Comparison of ENCODE assay signal across 17 cellular contexts in the genomic region with DNA sequence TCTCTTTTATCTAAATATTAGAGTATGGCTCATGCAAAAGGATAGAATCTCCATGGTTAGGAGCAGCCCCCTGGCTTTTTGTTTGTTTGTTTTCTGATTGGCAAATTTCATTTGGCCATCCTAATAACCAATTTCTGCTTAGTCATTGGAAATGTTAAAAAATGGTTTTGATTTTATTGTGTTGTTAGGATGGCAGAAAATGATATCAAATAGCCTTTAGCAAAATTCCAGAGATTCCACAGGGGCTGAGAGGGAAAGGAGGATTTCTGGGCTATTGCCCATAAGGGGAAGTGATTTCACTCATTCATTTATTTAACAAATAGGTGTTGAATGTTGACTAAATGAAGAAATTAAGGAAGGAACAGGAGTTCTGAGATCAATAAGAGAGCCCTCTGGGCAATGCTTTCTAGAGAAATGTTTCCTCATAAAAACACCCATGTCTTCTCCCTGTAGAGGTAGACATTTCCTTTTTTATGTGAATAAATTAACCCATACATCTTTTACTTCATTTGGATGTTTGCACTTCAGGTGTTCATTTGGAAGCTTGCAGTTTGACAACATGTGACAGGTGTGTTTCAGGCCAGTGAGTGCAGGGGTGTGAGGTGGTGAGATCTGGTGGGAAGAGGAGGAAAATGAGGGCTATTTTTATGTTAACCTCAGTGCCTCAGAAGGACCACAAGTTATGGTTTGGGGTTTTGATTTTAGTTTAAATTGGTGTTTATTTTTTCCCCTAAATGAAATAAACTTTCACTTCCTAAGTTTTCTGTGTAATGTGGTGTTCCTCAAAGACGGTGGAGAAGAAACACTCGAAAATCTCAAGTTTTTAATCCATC.
DNase-seq lines count a peak whose midpoint lies in the region; ATAC-seq, FAIRE-seq and TF ChIP-seq lines count a peak whose summit lies in the region.
"Had no signal": no experiment of that assay in that cellular context is flagged by ENCODE, and none has a peak within 500 bp of the region (broad histone marks: within the 10 kb centered on the region; RNA-seq: fewer than 3 reads in every experiment).

No MANE protein-coding gene starts in this region.

- H3K9me1 ChIP-seq in IMR-90 (ENCODE audit: insufficient read depth, low read length) (no peaks in the 10 kb centered on the region), K562 (ENCODE audit: control insufficient read depth, insufficient read depth, low read length) (no peaks in the 10 kb centered on the region)

- no peak overlapping the region for H3K23ac ChIP-seq in IMR-90 (ENCODE audit: low read depth, low read length)

- DNase-seq in EL = peak; percentile 78
- peak; percentile 4 for DNase-seq in IMR-90
- DNase-seq in K562 (ENCODE audit: extremely low read depth in 1 of 4, low spot score in 3 of 4) = no peak
- DNase-seq in myocyte (ENCODE audit: low read depth) = peak; percentile 36
- DNase-seq in MG63 = no peak
- no peak for DNase-seq in WTC11 (ENCODE audit: low spot score)
- DNase-seq: activated CD4-positive, CD25-positive, alpha-beta regulatory T cell treated with anti-CD3 and anti-CD28 coated beads, Interleukin-2, amount 50 U/mL, for 72 hours; cortex of kidney; islet precursor cell; Kasumi-1; NCI-H345; retina; SHP77 treated with DMSO at 0.1 percent for 48 hours; substantia nigra had no signal

- H2AFZ ChIP-seq in IMR-90 (replicated peaks; ENCODE audit: low read length, poor library complexity) = no peak overlapping the region
- no peak overlapping the region for H2AFZ ChIP-seq in K562 (ENCODE audit: low read depth, low read length)

- no peak overlapping the region for H4K5ac ChIP-seq in IMR-90 (ENCODE audit: low read depth, low read length)

- H3K4ac ChIP-seq in IMR-90 (ENCODE audit: low read depth, low read length) = no peak overlapping the region

- no peaks in the 10 kb centered on the region for H3K9me3 ChIP-seq in IMR-90 (ENCODE audit: control insufficient read depth, insufficient read depth, low read length)
- H3K9me3 ChIP-seq in K562 (replicated peaks; ENCODE audit: control insufficient read depth, insufficient read depth, low read depth, low read length) = no peaks in the 10 kb centered on the region
- H3K9me3 ChIP-seq in MG63 = no peaks in the 10 kb centered on the region

- H3K27me3 ChIP-seq in IMR-90 (ENCODE audit: control insufficient read depth, insufficient read depth, low read length) = peaks cover 6% of the 10 kb centered on the region
- H3K27me3 ChIP-seq in K562 (ENCODE audit: control insufficient read depth in 2 of 2, insufficient read depth in 2 of 2, low read length in 2 of 2) = peaks cover 9% of the 10 kb centered on the region in 2 experiments; a peak in 4 of 5 replicates
- peaks cover 4% of the 10 kb centered on the region for H3K27me3 ChIP-seq in MG63

- no peak for TF ChIP-seq EP300 in K562 (IDR thresholded peaks at IDR 0.05; ENCODE audit: low read length)

- no peak for TF ChIP-seq RAD21 in IMR-90 (IDR thresholded peaks at IDR 0.05; ENCODE audit: low read length)
- TF ChIP-seq RAD21 in K562 (CRISPR knock-in tag; conservative IDR thresholded peaks at IDR 0.05 in 1 of 2, IDR thresholded peaks at IDR 0.05 in 1 of 2) = no peak

- no peaks in the 10 kb centered on the region for H4K20me1 ChIP-seq in IMR-90 (ENCODE audit: insufficient read depth, low read length)
- H4K20me1 ChIP-seq in K562 (replicated peaks; ENCODE audit: control insufficient read depth, insufficient read depth, low read length) = no peaks in the 10 kb centered on the region

- ATAC-seq in IMR-90 (ENCODE audit: low read depth) (peak; percentile 37; the same call in 1 of the 2 replicates), K562 (no peak), WTC11 (no peak), HG02973 (IDR thresholded peaks at IDR 0.05; ENCODE audit: unreplicated experiment) (no peak)

- H2AK9ac ChIP-seq in IMR-90 (replicated peaks; ENCODE audit: low read depth, low read length, poor library complexity) = no peak overlapping the region

- no peak overlapping the region for H3K18ac ChIP-seq in IMR-90 (ENCODE audit: low read depth, low read length)

- intact Hi-C loops in IMR-90 (cut with micrococcal nuclease) = no loop called here
- intact Hi-C loops in K562 (cut with micrococcal nuclease) = no loop called here

- H2BK15ac ChIP-seq in IMR-90 (ENCODE audit: low read depth, low read length) = no peak overlapping the region

- peaks cover 17% of the 10 kb centered on the region for H3K27me3 Mint-ChIP-seq in WTC11 (ENCODE audit: low read depth)

- TF ChIP-seq CTCF in IMR-90 (conservative IDR thresholded peaks at IDR 0.05; ENCODE audit: low read depth, low read length) (no peak), K562 (IDR thresholded peaks at IDR 0.05 in 2 of 3, conservative IDR thresholded peaks at IDR 0.05 in 1 of 3; ENCODE audit: insufficient read depth in 2 of 3, low read depth in 1 of 3, low read length in 3 of 3) (no peak), WTC11 (IDR thresholded peaks at IDR 0.05) (no peak)

- peaks cover 30% of the 10 kb centered on the region for H3K4me1 Mint-ChIP-seq in WTC11

- no peak overlapping the region for H3K9ac ChIP-seq in IMR-90 (ENCODE audit: low read depth, low read length)
- no peak overlapping the region for H3K9ac ChIP-seq in K562 (ENCODE audit: insufficient read depth in 1 of 2, low read depth in 2 of 2, low read length in 2 of 2)

- H4K8ac ChIP-seq in IMR-90 (ENCODE audit: low read depth in 2 of 2, low read length in 2 of 2) = no peak overlapping the region

- no peak overlapping the region for H3K14ac ChIP-seq in IMR-90 (replicated peaks; ENCODE audit: low read depth, low read length)

- in situ Hi-C loops in IMR-90 (cut with MboI; ENCODE audit: low sequenced_read_pairs) (no loop called here), K562 (cut with MboI) (no loop called here)

- H2BK20ac ChIP-seq in IMR-90 (ENCODE audit: low read depth, low read length) = no peak overlapping the region

- BruUV-seq in IMR-90 (replicated peaks; lab: Mats Ljungman, UMichigan) (no TSS peak), K562 (replicated peaks; lab: Mats Ljungman, UMichigan) (no TSS peak)

- H2BK120ac ChIP-seq in IMR-90 (ENCODE audit: low read depth, low read length) = no peak overlapping the region

- no peak overlapping the region for H3K4me3 ChIP-seq in IMR-90 (ENCODE audit: insufficient read depth, low read depth, low read length)
- no peak overlapping the region for H3K4me3 ChIP-seq in K562
- H3K4me3 ChIP-seq in MG63 = no peak overlapping the region

- dilution Hi-C loops in IMR-90 (cut with HindIII; ENCODE audit: low sequenced_read_pairs, unreplicated experiment) = no loop called here

- no peak overlapping the region for H2BK5ac ChIP-seq in IMR-90 (ENCODE audit: low read depth, low read length, poor library complexity, severe bottlenecking)

- TF ChIP-seq POLR2A in IMR-90 (IDR thresholded peaks at IDR 0.05; ENCODE audit: low read depth, low read length) (no peak), K562 (conservative IDR thresholded peaks at IDR 0.05) (no peak)

- H3K79me1 ChIP-seq in IMR-90 (ENCODE audit: low read depth in 1 of 2, low read length in 2 of 2) = no peaks in the 10 kb centered on the region

- no CpG with 5 or more reads among the region's 2 CpGs for WGBS in IMR-90 (ENCODE audit: extremely low coverage in 2 of 2, insufficient read length in 1 of 2), 2 experiments
- 0% methylated on average over 2 of the region's 2 CpGs for WGBS in K562 (ENCODE audit: insufficient coverage, low coverage, missing lambda C conversion rate)

- no peak for FAIRE-seq in K562 (lab: Jason Lieb, UNC)

- H3K4me3 Mint-ChIP-seq in WTC11 = no peak overlapping the region
- H3K4me3 Mint-ChIP-seq: B cell; T-helper 2 cell treated with Interferon-gamma antibody and Interleukin-4, amounts not matched to agents 5 μg/mL and 100 μg/mL, for 36 hours had no signal

- H3K36me3 Mint-ChIP-seq in WTC11 = no peaks in the 10 kb centered on the region

- H3K27ac Mint-ChIP-seq in WTC11 = no peak overlapping the region
- H3K27ac Mint-ChIP-seq: B cell; T-helper 2 cell treated with Interferon-gamma antibody and Interleukin-4, amounts not matched to agents 5 μg/mL and 100 μg/mL, for 36 hours had no signal

- no peaks in the 10 kb centered on the region for H3K79me2 ChIP-seq in K562 (ENCODE audit: control insufficient read depth, insufficient read depth, low read length)

- no peak overlapping the region for H2AK5ac ChIP-seq in IMR-90 (ENCODE audit: low read depth, low read length)

- no peak overlapping the region for H4K91ac ChIP-seq in IMR-90 (ENCODE audit: insufficient read depth, low read depth, low read length)

- no peak overlapping the region for H3K56ac ChIP-seq in IMR-90 (ENCODE audit: extremely low read depth, insufficient read depth, low read length)

- no peaks in the 10 kb centered on the region for H3K36me3 ChIP-seq in IMR-90 (ENCODE audit: control insufficient read depth, insufficient read depth, low read length)
- H3K36me3 ChIP-seq in K562 (ENCODE audit: control insufficient read depth, insufficient read depth, low read length) = no peaks in the 10 kb centered on the region
- no peaks in the 10 kb centered on the region for H3K36me3 ChIP-seq in MG63

- no peaks in the 10 kb centered on the region for H3K4me1 ChIP-seq in IMR-90 (ENCODE audit: control insufficient read depth, insufficient read depth, low read length)
- H3K4me1 ChIP-seq in K562 (replicated peaks in 1 of 2; ENCODE audit: control insufficient read depth in 2 of 2, insufficient read depth in 2 of 2, low read length in 2 of 2) = no peaks in the 10 kb centered on the region

- H3K4me2 ChIP-seq in IMR-90 (ENCODE audit: low read depth, low read length) (no peak overlapping the region), K562 (ENCODE audit: insufficient read depth, low read length) (no peak overlapping the region)

- POLR2A ChIA-PET in IMR-90 (lab: Charles Lee; ENCODE audit: unreplicated experiment) = no interaction called here
- POLR2A ChIA-PET in K562 (lab: Yijun Ruan, JAX) = no interaction called here
- POLR2A ChIA-PET in WTC11 (lab: Charles Lee) = no interaction called here

- no peak overlapping the region for H3K27ac ChIP-seq in IMR-90 (ENCODE audit: insufficient read depth, low read length)
- H3K27ac ChIP-seq in K562 (ENCODE audit: extremely low read depth, low read depth, low read length) = no peak overlapping the region

- peaks cover 7% of the 10 kb centered on the region for H3K9me3 Mint-ChIP-seq in WTC11
- H3K9me3 Mint-ChIP-seq: T-helper 2 cell treated with Interferon-gamma antibody and Interleukin-4, amounts not matched to agents 5 μg/mL and 100 μg/mL, for 36 hours had no signal

- CTCF ChIA-PET in IMR-90 (lab: Yijun Ruan, JAX) (no interaction called here), K562 (lab: Yijun Ruan, JAX; ENCODE audit: low intra/inter-chr PET ratio) (no interaction called here), WTC11 (lab: Charles Lee) (no interaction called here)

TF ChIP-seq in IMR-90, 13 proteins besides CTCF, POLR2A, EP300 and RAD21:
- no peak for TF ChIP-seq RCOR1 (IDR thresholded peaks at IDR 0.05; ENCODE audit: insufficient replicate concordance, low read length)
- TF ChIP-seq NFE2L2 (IDR thresholded peaks at IDR 0.05; ENCODE audit: low read depth, low read length) = peak; percentile 82

TF ChIP-seq in K562, 482 proteins besides CTCF, POLR2A, EP300 and RAD21:
- TF ChIP-seq ZNF263 (CRISPR knock-in tag; IDR thresholded peaks at IDR 0.05; ENCODE audit: borderline replicate concordance) (no peak), MAFG (tag; conservative IDR thresholded peaks at IDR 0.05) (peak; percentile 53; the same call in 1 of the 2 replicates)

Comparison
In these comparisons a context has a peak if more than half of its experiments do, and no peak if none do; other contexts are left out.
1. DNase-seq: peak in EL (single experiment), IMR-90 (single experiment) and myocyte (single experiment); none in K562 (0 of 4), MG63 (single experiment) and WTC11 (single experiment).